ENCODE assay signal across 17 cellular contexts in the genomic region with DNA sequence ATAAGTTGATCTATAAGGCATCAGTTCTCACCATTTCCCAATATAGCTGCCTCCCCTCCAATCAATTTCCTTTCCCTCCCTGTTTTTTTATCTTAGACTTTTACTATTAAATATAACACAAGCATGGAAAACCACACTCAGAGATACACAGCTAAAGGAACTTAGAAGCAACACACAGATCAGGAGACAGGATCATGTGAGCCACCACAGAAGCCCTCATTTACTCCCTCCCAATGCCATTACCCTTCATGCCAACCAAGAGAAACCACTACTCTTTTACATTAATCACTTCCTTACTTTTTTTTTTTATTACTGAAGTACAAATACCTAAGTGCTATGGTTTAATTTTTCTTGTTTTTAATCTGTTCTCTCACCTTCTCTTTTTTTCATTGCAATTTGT.
"Had no signal": no experiment of that assay in that cellular context is flagged by ENCODE, and none has a peak within 500 bp of the region (broad histone marks: within the 10 kb centered on the region; RNA-seq: fewer than 3 reads in every experiment).

No MANE protein-coding gene starts in this region.

- DNase-seq: Karpas-422, KG1, NCI-H1105, NCI-H1417, NCI-H1436 treated with DMSO at 0.1 percent for 48 hours, NCI-H1694, NCI-H1930, NCI-H2081, NCI-H2107, NCI-H2227 treated with DMSO at 0.1 percent for 48 hours, NCI-H524, NCI-H69, NCI-H774, PC-3, SHP77 had no signal

- H3K27ac ChIP-seq: HL-60, RWPE1 had no signal
